Comparison of ENCODE assay signal across 25 cellular contexts in genomic region chr6:124480021-124480430, GRCh38.
DNase-seq lines count a peak whose midpoint lies in the region; ATAC-seq and TF ChIP-seq lines count a peak whose summit lies in the region.
"Had no signal": no experiment of that assay in that cellular context is flagged by ENCODE, and none has a peak within 500 bp of the region (broad histone marks: within the 10 kb centered on the region; RNA-seq: fewer than 3 reads in every experiment).

No MANE protein-coding gene starts in this region.

- no peaks in the 10 kb centered on the region for H3K36me3 ChIP-seq in fibroblast of lung (ENCODE audit: control insufficient read depth, insufficient read depth, low read length)
- no peaks in the 10 kb centered on the region for H3K36me3 ChIP-seq in gastrocnemius medialis
- H3K36me3 ChIP-seq: left ventricle myocardium inferior, pancreas had no signal

- H3K27ac ChIP-seq in fibroblast of lung (ENCODE audit: insufficient read depth, low read length) (no peak overlapping the region), gastrocnemius medialis (no peak overlapping the region)
- H3K27ac ChIP-seq: GM23248, left ventricle myocardium inferior, pancreas had no signal

- TF ChIP-seq POLR2A in gastrocnemius medialis (IDR thresholded peaks at IDR 0.05): no peak

- DNase-seq in EH (ENCODE audit: low read depth) (peak; percentile 32), NCI-H460 (ENCODE audit: extremely low read depth, low read depth) (peak; percentile 68), fibroblast of lung (ENCODE audit: low read depth in 2 of 2) (peak; percentile 20 to 75), retinal pigment epithelial cell (ENCODE audit: low read depth) (peak; percentile 83), gastrocnemius medialis (no peak)
- DNase-seq: activated B cell treated with CpG ODN at 0.5 μM for 24 hours; activated CD4-positive, alpha-beta T cell treated with anti-CD3 and anti-CD28 coated beads, Interleukin-2, amount 50 U/mL, for 48 hours; activated naive CD8-positive, alpha-beta T cell treated with anti-CD3 and anti-CD28 coated beads for 36 hours; DMS153; effector CD8-positive, alpha-beta T cell; erythroblast; GDM1; GM23248; left ventricle myocardium inferior; midbrain; NCI-H1694; NCI-H526; pancreas; right cardiac atrium; stimulated activated CD4-positive, alpha-beta T cell treated with anti-CD3 and anti-CD28 coated beads, Interleukin-12 subunit alpha, Interleukin-12 subunit beta, amount 100 ng/mL, for 4 hours; stimulated activated CD4-positive, alpha-beta T cell treated with anti-CD3 and anti-CD28 coated beads, Interleukin-4, amount 100 ng/mL, for 4 hours; stimulated activated naive CD4-positive, alpha-beta T cell had no signal

- no peak overlapping the region for H3K4me2 ChIP-seq in fibroblast of lung (ENCODE audit: extremely low read depth, insufficient read depth, low read length)

- ATAC-seq in GM18873 (IDR thresholded peaks at IDR 0.05; ENCODE audit: low FRiP score, unreplicated experiment): no peak
- no peak for ATAC-seq in GM21825 (IDR thresholded peaks at IDR 0.05; ENCODE audit: unreplicated experiment)
- ATAC-seq in gastrocnemius medialis: no peak
- ATAC-seq: K562, pancreas, right cardiac atrium had no signal

- TF ChIP-seq CTCF in fibroblast of lung (conservative IDR thresholded peaks at IDR 0.05 in 1 of 2, IDR thresholded peaks at IDR 0.05 in 1 of 2; ENCODE audit: low read depth in 1 of 2, low read length in 2 of 2) (no peak), retinal pigment epithelial cell (conservative IDR thresholded peaks at IDR 0.05; ENCODE audit: low read depth, low read length) (no peak), gastrocnemius medialis (IDR thresholded peaks at IDR 0.05 in 4 of 5, conservative IDR thresholded peaks at IDR 0.05 in 1 of 5) (no peak)

- no peaks in the 10 kb centered on the region for H3K27me3 ChIP-seq in fibroblast of lung (ENCODE audit: control insufficient read depth, insufficient read depth, low read length)
- no peaks in the 10 kb centered on the region for H3K27me3 ChIP-seq in gastrocnemius medialis
- H3K27me3 ChIP-seq: pancreas had no signal

- intact Hi-C loops in gastrocnemius medialis (cut with DNase I; ENCODE audit: low total_unique reads): no loop called here

- no peak overlapping the region for H3K9ac ChIP-seq in fibroblast of lung (ENCODE audit: insufficient read depth, low read length)
- H3K9ac ChIP-seq: GM23248 had no signal

- H3K9me3 ChIP-seq in fibroblast of lung (ENCODE audit: control insufficient read depth, insufficient read depth, low read depth, low read length): no peaks in the 10 kb centered on the region
- no peaks in the 10 kb centered on the region for H3K9me3 ChIP-seq in gastrocnemius medialis
- H3K9me3 ChIP-seq: left ventricle myocardium inferior, pancreas had no signal

- no peaks in the 10 kb centered on the region for H3K79me2 ChIP-seq in fibroblast of lung (ENCODE audit: control insufficient read depth, insufficient read depth, low read length)

- H3K4me3 ChIP-seq in fibroblast of lung (replicated peaks in 1 of 4; ENCODE audit: control extremely low read depth in 1 of 4, insufficient read depth in 1 of 4, low read depth in 3 of 4, low read length in 4 of 4) (no peak overlapping the region), retinal pigment epithelial cell (ENCODE audit: low read length) (no peak overlapping the region), gastrocnemius medialis (no peak overlapping the region)
- H3K4me3 ChIP-seq: GM23248, K562, left ventricle myocardium inferior, pancreas had no signal

- H3K4me1 ChIP-seq in fibroblast of lung (ENCODE audit: control insufficient read depth, extremely low read depth, insufficient read depth, low read length) (no peaks in the 10 kb centered on the region), gastrocnemius medialis (peaks cover 0 to 7% of the 10 kb centered on the region in 2 donors)
- H3K4me1 ChIP-seq: left ventricle myocardium inferior, pancreas had no signal

- H2AFZ ChIP-seq in fibroblast of lung (ENCODE audit: low read length): no peak overlapping the region
- H2AFZ ChIP-seq: GM23248 had no signal

- no peaks in the 10 kb centered on the region for H4K20me1 ChIP-seq in fibroblast of lung (ENCODE audit: control insufficient read depth, extremely low read depth, insufficient read depth, low read length)

- in situ Hi-C loops in gastrocnemius medialis (cut with MboI; ENCODE audit: low sequenced_read_pairs in 4 of 4): no loop called here

Comparison
In these comparisons a context has a peak if more than half of its experiments do, and no peak if none do; other contexts are left out.
1. DNase-seq: peak in EH (single experiment), NCI-H460 (single experiment), fibroblast of lung (2 of 2) and retinal pigment epithelial cell (single experiment); none in gastrocnemius medialis (0 of 2).